8 cellular contexts compared by ENCODE assay signal in genomic region chr3:149752788-149753136, GRCh38. TPM values are rescaled to one million over a fixed set of nuclear protein-coding genes. Genes with fewer than 3 reads are reported as not detected.
DNase-seq lines count a peak whose midpoint lies in the region; ATAC-seq, FAIRE-seq and TF ChIP-seq lines count a peak whose summit lies in the region.

No MANE protein-coding gene starts in this region.

- intact Hi-C loops in body of pancreas (cut with DNase I), result no loop called here

- H3K27me3 ChIP-seq in body of pancreas (no peaks in the 10 kb centered on the region), mucosa of rectum (ENCODE audit: control insufficient read depth in 2 of 2, insufficient read depth in 2 of 2, low read length in 2 of 2) (no peaks in the 10 kb centered on the region)

- H3K4me1 ChIP-seq in body of pancreas (peaks cover 21% of the 10 kb centered on the region), mucosa of rectum (ENCODE audit: control insufficient read depth in 2 of 2, insufficient read depth in 2 of 2, low read length in 2 of 2) (peaks cover 5 to 8% of the 10 kb centered on the region in 2 donors)

- H3K4me3 Mint-ChIP-seq in HFFc6, result peak overlapping the region; percentile 99

- TF ChIP-seq POLR2A in body of pancreas (IDR thresholded peaks at IDR 0.05) (no peak), GM12891 (IDR thresholded peaks at IDR 0.05; ENCODE audit: low read depth, low read length) (no peak)

- H3K36me3 ChIP-seq in body of pancreas (replicated peaks in 1 of 2; ENCODE audit: insufficient read depth in 1 of 2, low read depth in 2 of 2) (peaks cover 0 to 10% of the 10 kb centered on the region in 2 donors), mucosa of rectum (ENCODE audit: control insufficient read depth in 2 of 2, insufficient read depth in 2 of 2, low read length in 2 of 2) (peaks cover 4 to 15% of the 10 kb centered on the region in 2 donors)

- ATAC-seq in body of pancreas (no peak), HG02588 (IDR thresholded peaks at IDR 0.05; ENCODE audit: unreplicated experiment) (no peak)

- H3K4me1 Mint-ChIP-seq in HFFc6 (ENCODE audit: low read depth), result peaks cover 32% of the 10 kb centered on the region

- H3K27ac ChIP-seq in body of pancreas (peak overlapping the region in 3 of 4 donors; percentile 60 to 80 (median 67)), mucosa of rectum (ENCODE audit: low read depth in 2 of 2, low read length in 2 of 2) (peak overlapping the region; percentile 57 to 71)

- H3K9me3 ChIP-seq in body of pancreas (no peaks in the 10 kb centered on the region), mucosa of rectum (ENCODE audit: control insufficient read depth in 2 of 2, low read length in 2 of 2) (no peaks in the 10 kb centered on the region)

- H3K36me3 Mint-ChIP-seq in HFFc6 (ENCODE audit: low read depth), result peaks cover 23% of the 10 kb centered on the region

- no peaks in the 10 kb centered on the region for H3K9me3 Mint-ChIP-seq in HFFc6

- peaks cover 11% of the 10 kb centered on the region; the same call in 1 of the 2 replicates for H3K27me3 Mint-ChIP-seq in HFFc6 (ENCODE audit: insufficient read depth)

- peak overlapping the region; percentile 90 for H3K4me3 ChIP-seq in AG09309 (ENCODE audit: control insufficient read depth, low read depth, low read length)
- peak overlapping the region in 1 of 2 donors; percentile 89 for H3K4me3 ChIP-seq in body of pancreas
- H3K4me3 ChIP-seq in mucosa of rectum (ENCODE audit: low read length in 2 of 2), result peak overlapping the region; percentile 97

- peak overlapping the region; percentile 91; the same call in 1 of the 2 replicates for H3K27ac Mint-ChIP-seq in HFFc6

- no peak for TF ChIP-seq CTCF in AG09309 (IDR thresholded peaks at IDR 0.05; ENCODE audit: control insufficient read depth, insufficient read depth, low read depth, low read length, missing control alignments)
- peak; percentile 45; the same call in 1 of the 2 replicates for TF ChIP-seq CTCF in HFFc6 (IDR thresholded peaks at IDR 0.05)
- TF ChIP-seq CTCF in body of pancreas (IDR thresholded peaks at IDR 0.05), result no peak

- FAIRE-seq in GM12891 (lab: Jason Lieb, UNC), result no peak

- peak overlapping the region; percentile 85 to 87 for H3K9ac ChIP-seq in mucosa of rectum (ENCODE audit: low read depth in 1 of 2, low read length in 2 of 2)

- DNase-seq in AG09309 (ENCODE audit: low read depth) (no peak), HFFc6 (no peak), body of pancreas (no peak), GM12891 (ENCODE audit: insufficient read length, low spot score) (no peak), NCI-H526 treated with DMSO at 0.1 percent for 48 hours (lab: John Stamatoyannopoulos, UW) (no peak), NCI-H2029 treated with DMSO at 0.1 percent for 48 hours (lab: John Stamatoyannopoulos, UW) (no peak)

TF ChIP-seq in GM12891, 5 proteins besides CTCF, POLR2A, EP300 and RAD21:
- TF ChIP-seq POU2F2 (IDR thresholded peaks at IDR 0.05; ENCODE audit: low read depth, low read length), result no peak
- TF ChIP-seq TAF1 (IDR thresholded peaks at IDR 0.05; ENCODE audit: low read depth, low read length), result no peak
- no peak for TF ChIP-seq PAX5 (IDR thresholded peaks at IDR 0.05; ENCODE audit: insufficient read depth, low read length, severe bottlenecking)
- no peak for TF ChIP-seq SPI1 (IDR thresholded peaks at IDR 0.05; ENCODE audit: low read depth, low read length)
- TF ChIP-seq POLR2AphosphoS5 (IDR thresholded peaks at IDR 0.05; ENCODE audit: low read depth, low read length), result no peak

RNA-seq across cellular contexts. Expression of gene COMMD2, which starts 0.5 kb away (rescaled TPM):
- 10 to 100 TPM; 27.0 to 32.8 (median 31.5) TPM for total RNA-seq in HFFc6 (2021; fragmentation: NEBNext Ultra II Directional; extraction: Animal tissue kit (Norgen Biotek cat#: 25700))
- total RNA-seq in body of pancreas, result 10 to 100 TPM in 1 of 2 donors, 1 to 10 TPM in 1; 8.2 to 41.2 TPM
- 13.4 TPM for polyA plus RNA-seq in GM12891 (2012; ENCODE audit: low read depth, missing spikeins)

RNA-seq across cellular contexts. Expression of gene ANKUB1, which starts 39.6 kb away (rescaled TPM):
- total RNA-seq in HFFc6 (2021; fragmentation: NEBNext Ultra II Directional; extraction: Animal tissue kit (Norgen Biotek cat#: 25700)), result not detected
- not detected for total RNA-seq in body of pancreas
- polyA plus RNA-seq in GM12891 (2012; ENCODE audit: low read depth, missing spikeins), result not detected
